ENCODE assay signal across 16 cellular contexts in the genomic region with DNA sequence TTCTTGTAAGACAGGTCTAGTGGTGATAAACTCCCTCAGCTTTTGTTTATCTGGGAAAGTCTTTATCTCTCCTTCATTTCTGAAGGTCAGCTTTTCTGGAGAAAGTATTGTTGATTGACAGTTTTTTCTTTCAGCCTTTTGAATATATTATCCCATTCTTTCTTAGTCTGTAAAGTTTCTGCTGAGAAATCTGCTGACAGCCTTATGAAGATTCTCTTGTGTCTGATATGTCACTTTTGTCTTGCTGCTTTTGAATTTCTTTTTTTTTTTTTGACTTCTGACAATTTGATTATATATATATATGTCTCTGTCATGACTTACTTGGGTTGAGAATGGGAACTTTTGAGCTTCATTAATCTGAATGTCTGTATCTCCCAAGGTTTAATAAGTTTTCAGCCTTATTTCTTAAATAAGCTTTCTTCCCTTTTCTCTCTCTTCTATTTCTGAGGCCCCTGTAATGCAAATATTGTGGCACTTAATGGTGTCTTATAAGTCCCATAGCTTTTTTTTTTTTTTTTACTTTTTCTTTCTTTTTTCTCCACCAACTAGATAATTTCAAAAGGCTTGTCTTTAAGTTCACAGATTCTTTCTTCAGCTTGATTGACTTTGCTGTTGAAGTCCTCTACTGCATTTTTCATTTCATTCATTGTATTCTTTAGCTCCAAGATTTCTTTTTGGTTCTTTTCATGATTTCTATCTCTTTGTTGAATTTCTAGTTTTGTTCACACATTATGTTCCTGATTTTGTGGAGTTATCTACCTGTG.
DNase-seq lines count a peak whose midpoint lies in the region; ATAC-seq and TF ChIP-seq lines count a peak whose summit lies in the region.
"Had no signal": no experiment of that assay in that cellular context is flagged by ENCODE, and none has a peak within 500 bp of the region (broad histone marks: within the 10 kb centered on the region; RNA-seq: fewer than 3 reads in every experiment).

No MANE protein-coding gene starts in this region.

- no peaks in the 10 kb centered on the region for H3K36me3 ChIP-seq in HEK293 (ENCODE audit: control insufficient read depth in 2 of 2, insufficient read depth in 1 of 2, low read length in 2 of 2)

- peaks cover 75% of the 10 kb centered on the region for H3K36me3 Mint-ChIP-seq in activated B cell treated with CpG ODN at 0.5 μM for 24 hours (ENCODE audit: low read depth)
- peaks cover 38 to 69% of the 10 kb centered on the region in 2 donors for H3K36me3 Mint-ChIP-seq in stimulated activated naive B cell treated with anti-CD40 and anti-IgM and Interleukin-4, amounts not matched to agents 10 μg/mL and 1 μg/mL and 100 μg/mL, for 72 hours

- TF ChIP-seq CTCF in HEK293 (tag by site-specific recombination; IDR thresholded peaks at IDR 0.05) (no peak), activated B cell treated with CpG ODN at 0.5 μM for 24 hours (IDR thresholded peaks at IDR 0.05) (no peak)

- POLR2A ChIA-PET in HEK293 (lab: Yijun Ruan, JAX) (interaction anchor here (0.6 kb wide), 2 partner anchors 11 to 27 kb away, joined by 3 to 4 read pairs; no protein-coding TSS in a partner anchor), activated B cell treated with CpG ODN at 0.5 μM for 24 hours (lab: Charles Lee) (interaction anchor here (0.6 to 1.3 kb wide), 7 partner anchors 8 to 349 kb away, joined by 3 to 8 read pairs (median 3); no protein-coding TSS in a partner anchor)

- no peaks in the 10 kb centered on the region for H3K9me3 ChIP-seq in HEK293 (ENCODE audit: control insufficient read depth, insufficient read depth, low read depth, low read length)

- no peaks in the 10 kb centered on the region for H3K27me3 Mint-ChIP-seq in activated B cell treated with CpG ODN at 0.5 μM for 24 hours
- no peaks in the 10 kb centered on the region for H3K27me3 Mint-ChIP-seq in stimulated activated naive B cell treated with anti-CD40 and anti-IgM and Interleukin-4, amounts not matched to agents 10 μg/mL and 1 μg/mL and 100 μg/mL, for 72 hours
- H3K27me3 Mint-ChIP-seq: B cell; CD4-positive, alpha-beta T cell had no signal

- peak overlapping the region; percentile 41 for H3K27ac Mint-ChIP-seq in activated B cell treated with CpG ODN at 0.5 μM for 24 hours
- H3K27ac Mint-ChIP-seq in stimulated activated naive B cell treated with anti-CD40 and anti-IgM and Interleukin-4, amounts not matched to agents 10 μg/mL and 1 μg/mL and 100 μg/mL, for 72 hours = peak overlapping the region; percentile 28
- H3K27ac Mint-ChIP-seq: B cell; CD4-positive, alpha-beta T cell; H9 had no signal

- H3K4me1 Mint-ChIP-seq in activated B cell treated with CpG ODN at 0.5 μM for 24 hours = peaks cover 23% of the 10 kb centered on the region
- H3K4me1 Mint-ChIP-seq in stimulated activated naive B cell treated with anti-CD40 and anti-IgM and Interleukin-4, amounts not matched to agents 10 μg/mL and 1 μg/mL and 100 μg/mL, for 72 hours = peaks cover 14 to 20% of the 10 kb centered on the region in 2 donors
- H3K4me1 Mint-ChIP-seq: H9 had no signal

- CTCF ChIA-PET in HEK293 (lab: Yijun Ruan, JAX) (interaction anchor here (0.6 to 0.9 kb wide), 3 partner anchors 83 to 210 kb away, joined by 4 to 5 read pairs (median 4); no protein-coding TSS in a partner anchor), activated B cell treated with CpG ODN at 0.5 μM for 24 hours (lab: Charles Lee) (interaction anchor here (0.9 to 1.2 kb wide), 6 partner anchors 9 to 137 kb away, joined by 3 to 4 read pairs (median 3); no protein-coding TSS in a partner anchor)

- H3K4me1 ChIP-seq in HEK293 (ENCODE audit: control insufficient read depth, insufficient read depth, low read length) = no peaks in the 10 kb centered on the region

- DNase-seq in NCI-H748 (lab: John Stamatoyannopoulos, UW; ENCODE audit: unreplicated experiment) = peak; percentile 8
- no peak for DNase-seq in NCI-H748 treated with DMSO at 0.1 percent for 48 hours (lab: John Stamatoyannopoulos, UW)
- no peak for DNase-seq in activated B cell treated with CpG ODN at 0.5 μM for 24 hours
- DNase-seq in stimulated activated naive B cell treated with anti-CD40 and anti-IgM and Interleukin-4, amounts not matched to agents 10 μg/mL and 1 μg/mL and 100 μg/mL, for 72 hours = no peak
- DNase-seq in LoVo (ENCODE audit: low spot score) = no peak
- DNase-seq: C1 segment of cervical spinal cord; Calu3; CD4-positive, alpha-beta T cell; DMS153; GF-D8; GOT3; H9; HFFc6 had no signal

- no peak for ATAC-seq in activated B cell treated with CpG ODN at 0.5 μM for 24 hours (ENCODE audit: low read depth)
- ATAC-seq in stimulated activated naive B cell treated with anti-CD40 and anti-IgM and Interleukin-4, amounts not matched to agents 10 μg/mL and 1 μg/mL and 100 μg/mL, for 72 hours (replicated peaks) = no peak
- no peak for ATAC-seq in HG02763 (IDR thresholded peaks at IDR 0.05; ENCODE audit: unreplicated experiment)

- intact Hi-C loops in activated B cell treated with CpG ODN at 0.5 μM for 24 hours (cut with micrococcal nuclease) = no loop called here

- H3K4me3 Mint-ChIP-seq in activated B cell treated with CpG ODN at 0.5 μM for 24 hours = no peak overlapping the region
- no peak overlapping the region for H3K4me3 Mint-ChIP-seq in stimulated activated naive B cell treated with anti-CD40 and anti-IgM and Interleukin-4, amounts not matched to agents 10 μg/mL and 1 μg/mL and 100 μg/mL, for 72 hours
- H3K4me3 Mint-ChIP-seq: B cell; CD4-positive, alpha-beta T cell; H9; HFFc6 had no signal

- H3K4me3 ChIP-seq in HEK293 (ENCODE audit: low read depth, low read length) = no peak overlapping the region

- H3K27ac ChIP-seq in HEK293 (ENCODE audit: extremely low read depth, low read depth, low read length) = no peak overlapping the region

- peaks cover 37% of the 10 kb centered on the region for H3K9me3 Mint-ChIP-seq in activated B cell treated with CpG ODN at 0.5 μM for 24 hours
- H3K9me3 Mint-ChIP-seq in stimulated activated naive B cell treated with anti-CD40 and anti-IgM and Interleukin-4, amounts not matched to agents 10 μg/mL and 1 μg/mL and 100 μg/mL, for 72 hours = peaks cover 33 to 34% of the 10 kb centered on the region in 2 donors

TF ChIP-seq in HEK293, 187 proteins besides CTCF, POLR2A, EP300 and RAD21:
- TF ChIP-seq SETDB1 (IDR thresholded peaks at IDR 0.05; ENCODE audit: insufficient read length, low read length) (peak; percentile 95), AEBP2 (tag by site-specific recombination; IDR thresholded peaks at IDR 0.05; ENCODE audit: borderline replicate concordance) (no peak), ZNF169 (tag by site-specific recombination; IDR thresholded peaks at IDR 0.05) (no peak), ZNF341 (tag by site-specific recombination; IDR thresholded peaks at IDR 0.05; ENCODE audit: low read depth) (no peak), ZBTB21 (tag by site-specific recombination; IDR thresholded peaks at IDR 0.05) (no peak), ZNF791 (tag by site-specific recombination; IDR thresholded peaks at IDR 0.05) (peak; percentile 96)
